ENCODE assay signal across 18 cellular contexts in genomic region chr5:81334304-81335061, GRCh38. TPM values are rescaled to one million over a fixed set of nuclear protein-coding genes. Genes with fewer than 3 reads are reported as not detected.
DNase-seq lines count a peak whose midpoint lies in the region; ATAC-seq, FAIRE-seq and TF ChIP-seq lines count a peak whose summit lies in the region.
"Had no signal": no experiment of that assay in that cellular context is flagged by ENCODE, and none has a peak within 500 bp of the region (broad histone marks: within the 10 kb centered on the region; RNA-seq: fewer than 3 reads in every experiment).

No MANE protein-coding gene starts in this region.

- FAIRE-seq in D721Med (lab: Jason Lieb, UNC) (peak; percentile 89), GM12892 (lab: Jason Lieb, UNC) (no peak)
- FAIRE-seq: pancreas had no signal

- no peak overlapping the region for H3K27ac ChIP-seq in coronary artery
- H3K27ac ChIP-seq: brain microvascular endothelial cell, pancreas, Peyer's patch, transverse colon had no signal

- ATAC-seq in left lobe of liver (peak; percentile 16), GM19035 (IDR thresholded peaks at IDR 0.05; ENCODE audit: unreplicated experiment) (no peak)
- ATAC-seq: activated CD8-positive, alpha-beta T cell treated with anti-CD3 and anti-CD28 coated beads, Interleukin-2, amount 10 ng/mL, durations not matched to agents 7 days and 5 days; pancreas had no signal

- TF ChIP-seq POLR2A in GM12892 (IDR thresholded peaks at IDR 0.05; ENCODE audit: low read depth, low read length), result no peak

- peak overlapping the region; percentile 1 for H3K4me3 ChIP-seq in coronary artery
- H3K4me3 ChIP-seq: MG63, pancreas, Peyer's patch, transverse colon had no signal

- no peak for DNase-seq in D721Med (ENCODE audit: insufficient read length, low spot score)
- peak; percentile 61 for DNase-seq in NCI-H82 treated with DMSO at 0.1 percent for 48 hours (lab: John Stamatoyannopoulos, UW; ENCODE audit: unreplicated experiment)
- DNase-seq in coronary artery (ENCODE audit: low spot score), result no peak
- DNase-seq in left lobe of liver (ENCODE audit: low spot score), result no peak
- DNase-seq in GM12892 (ENCODE audit: insufficient read length), result no peak
- no peak for DNase-seq in NOMO-1 treated with DMSO at 0.1 percent for 48 hours (lab: John Stamatoyannopoulos, UW; ENCODE audit: unreplicated experiment)
- no peak for DNase-seq in stimulated activated naive CD4-positive, alpha-beta T cell (lab: John Stamatoyannopoulos, UW)
- DNase-seq: activated CD8-positive, alpha-beta T cell treated with anti-CD3 and anti-CD28 coated beads, Interleukin-2, amount 10 ng/mL, durations not matched to agents 7 days and 5 days; activated T-cell treated with anti-CD3 and anti-CD28 coated beads, Interleukin-2, amount 50 U/mL, for 48 hours; brain microvascular endothelial cell; MG63; NCI-H2029 treated with DMSO at 0.1 percent for 48 hours; NCI-H526; pancreas; Peyer's patch; transverse colon had no signal

- no peak for TF ChIP-seq CTCF in D721Med (IDR thresholded peaks at IDR 0.05; ENCODE audit: insufficient read depth, missing control alignments)
- no peak for TF ChIP-seq CTCF in coronary artery (IDR thresholded peaks at IDR 0.05)

RNA-seq across cellular contexts. Expression of gene ZCCHC9, which starts 33.1 kb away (rescaled TPM):
- 12.2 TPM for total RNA-seq in left lobe of liver
- 45.9 TPM for polyA plus RNA-seq in GM12892 (2012; ENCODE audit: missing spikeins)

RNA-seq across cellular contexts. Expression of gene ACOT12, which starts 59.5 kb away (rescaled TPM):
- 51.6 TPM for total RNA-seq in left lobe of liver
- not detected for polyA plus RNA-seq in GM12892 (2012; ENCODE audit: missing spikeins)
- total RNA-seq: activated CD8-positive, alpha-beta T cell treated with anti-CD3 and anti-CD28 coated beads, Interleukin-2, amount 10 ng/mL, durations not matched to agents 7 days and 5 days; G401; transverse colon had no signal
